In genomic region chr2:1771626-1772280, GRCh38 we compare ENCODE assay signal across 18 cellular contexts. TPM values are rescaled to one million over a fixed set of nuclear protein-coding genes. Genes with fewer than 3 reads are reported as not detected.
A peak's percentile ranks its signal among the peaks of the same experiment; 100 is the strongest.
DNase-seq lines count a peak whose midpoint lies in the region; ATAC-seq, FAIRE-seq and TF ChIP-seq lines count a peak whose summit lies in the region.
"Had no signal": no experiment of that assay in that cellular context is flagged by ENCODE, and none has a peak within 500 bp of the region (broad histone marks: within the 10 kb centered on the region; RNA-seq: fewer than 3 reads in every experiment).

No MANE protein-coding gene starts in this region.

- H2BK15ac ChIP-seq in IMR-90 (ENCODE audit: low read depth, low read length), result peak overlapping the region; percentile 62; the same call in 1 of the 3 replicates

- H3K27ac ChIP-seq in IMR-90 (ENCODE audit: insufficient read depth, low read length) (no peak overlapping the region), endodermal cell (ENCODE audit: low read depth, low read length) (no peak overlapping the region), trophoblast cell (ENCODE audit: low read depth, low read length) (peak overlapping the region; percentile 51), tibial artery (peak overlapping the region; percentile 24 to 59)
- H3K27ac ChIP-seq: C4-2B, GM23248, SJCRH30 had no signal

- H2AK5ac ChIP-seq in IMR-90 (ENCODE audit: low read depth, low read length), result 0 out of 2 replicates have a peak overlapping the region, but pooled peaks have one; percentile 17
- peak overlapping the region; percentile 76 for H2AK5ac ChIP-seq in trophoblast cell (ENCODE audit: low read length)

- DNase-seq in IMR-90 (no peak), endodermal cell (peak; percentile 46), trophoblast cell (no peak), tibial artery (peak in 1 of 2 donors; percentile 28), NCI-H1694 treated with DMSO at 0.1 percent for 48 hours (lab: John Stamatoyannopoulos, UW) (no peak), urothelium cell line (ENCODE audit: low spot score) (no peak)
- DNase-seq: GF-D8; GM23248; NCI-H1417 treated with DMSO at 0.1 percent for 48 hours; NCI-H2029; NCI-H2171 treated with DMSO at 0.1 percent for 48 hours; NCI-H446 treated with DMSO at 0.1 percent for 48 hours; NK-92 treated with Interleukin-12 subunit alpha and Interleukin-12 subunit beta, amount 100 ng/mL, for 24 hours; SJCRH30 had no signal

- no peak for TF ChIP-seq POLR2A in IMR-90 (IDR thresholded peaks at IDR 0.05; ENCODE audit: low read depth, low read length)

- H3K79me2 ChIP-seq in trophoblast cell (ENCODE audit: control insufficient read depth, insufficient read depth, low read length, poor library complexity), result no peaks in the 10 kb centered on the region

- H3K27me3 Mint-ChIP-seq in endodermal cell (ENCODE audit: insufficient read depth), result no peaks in the 10 kb centered on the region

- H3K4me3 ChIP-seq in IMR-90 (ENCODE audit: insufficient read depth, low read depth, low read length) (no peak overlapping the region), endodermal cell (ENCODE audit: low read length) (no peak overlapping the region), trophoblast cell (ENCODE audit: low read depth, low read length) (no peak overlapping the region), tibial artery (no peak overlapping the region)
- H3K4me3 ChIP-seq: GM23248, SJCRH30 had no signal

- H2BK120ac ChIP-seq in IMR-90 (ENCODE audit: low read depth, low read length) (peak overlapping the region; percentile 32; the same call in 1 of the 2 replicates), trophoblast cell (ENCODE audit: insufficient read depth, low read length, poor library complexity) (peak overlapping the region; percentile 84)

- H4K91ac ChIP-seq in IMR-90 (ENCODE audit: insufficient read depth, low read depth, low read length) (peak overlapping the region; percentile 35), trophoblast cell (ENCODE audit: low read depth, low read length) (peak overlapping the region; percentile 87)

- H2BK12ac ChIP-seq in trophoblast cell (ENCODE audit: low read length), result peak overlapping the region; percentile 87

- H3K9ac ChIP-seq in IMR-90 (ENCODE audit: low read depth, low read length) (no peak overlapping the region), endodermal cell (ENCODE audit: extremely low read depth, low read length, poor library complexity, severe bottlenecking) (no peak overlapping the region), trophoblast cell (ENCODE audit: low read length) (no peak overlapping the region)
- H3K9ac ChIP-seq: GM23248 had no signal

- H3K4me1 Mint-ChIP-seq in endodermal cell, result no peaks in the 10 kb centered on the region

- H3K4ac ChIP-seq in IMR-90 (ENCODE audit: low read depth, low read length) (peak overlapping the region; percentile 13; the same call in 1 of the 2 replicates), trophoblast cell (ENCODE audit: low read depth, low read length) (peak overlapping the region; percentile 7)

- no peak overlapping the region for H3K23ac ChIP-seq in IMR-90 (ENCODE audit: low read depth, low read length)
- H3K23ac ChIP-seq in trophoblast cell (ENCODE audit: low read length), result no peak overlapping the region

- H3K14ac ChIP-seq in IMR-90 (replicated peaks; ENCODE audit: low read depth, low read length) (no peak overlapping the region), trophoblast cell (ENCODE audit: low read length) (peak overlapping the region; percentile 35)

- no peak overlapping the region for H4K5ac ChIP-seq in IMR-90 (ENCODE audit: low read depth, low read length)

- dilution Hi-C loops in IMR-90 (cut with HindIII; ENCODE audit: low sequenced_read_pairs, unreplicated experiment), result no loop called here

- H4K20me1 ChIP-seq in IMR-90 (ENCODE audit: insufficient read depth, low read length), result no peaks in the 10 kb centered on the region; the same call in 1 of the 2 replicates

- POLR2A ChIA-PET in IMR-90 (lab: Charles Lee; ENCODE audit: unreplicated experiment), result no interaction called here

- H3K27me3 ChIP-seq in IMR-90 (ENCODE audit: control insufficient read depth, insufficient read depth, low read length) (no peaks in the 10 kb centered on the region; the same call in 1 of the 2 replicates), endodermal cell (ENCODE audit: control insufficient read depth, insufficient read depth, low read length, poor library complexity, severe bottlenecking) (no peaks in the 10 kb centered on the region), trophoblast cell (ENCODE audit: insufficient read depth, low read length) (no peaks in the 10 kb centered on the region), tibial artery (no peaks in the 10 kb centered on the region)

- H2AK9ac ChIP-seq in IMR-90 (replicated peaks; ENCODE audit: low read depth, low read length, poor library complexity), result no peak overlapping the region

- H3K36me3 Mint-ChIP-seq in endodermal cell (ENCODE audit: low read depth), result no peaks in the 10 kb centered on the region

- CTCF ChIA-PET in IMR-90 (lab: Yijun Ruan, JAX), result no interaction called here

- H3K27ac Mint-ChIP-seq in endodermal cell, result no peak overlapping the region

- no peaks in the 10 kb centered on the region for H3K79me1 ChIP-seq in IMR-90 (ENCODE audit: low read depth in 1 of 2, low read length in 2 of 2)
- peaks cover 31% of the 10 kb centered on the region for H3K79me1 ChIP-seq in trophoblast cell (ENCODE audit: low read length)

- H3K4me3 Mint-ChIP-seq in endodermal cell, result no peak overlapping the region

- FAIRE-seq in urothelium cell line (lab: Jason Lieb, UNC), result no peak
- FAIRE-seq: GM12891, GM18507 had no signal

- intact Hi-C loops in IMR-90 (cut with micrococcal nuclease), result no loop called here
- intact Hi-C loops in tibial artery (cut with DNase I; ENCODE audit: low total_unique reads), result no loop called here

- H4K8ac ChIP-seq in IMR-90 (ENCODE audit: low read depth in 2 of 2, low read length in 2 of 2) (no peak overlapping the region), trophoblast cell (ENCODE audit: low read depth, low read length) (peak overlapping the region; percentile 40)

- no peaks in the 10 kb centered on the region for H3K9me3 Mint-ChIP-seq in endodermal cell

- no TSS peak for BruUV-seq in IMR-90 (replicated peaks; lab: Mats Ljungman, UMichigan)

- H3K9me1 ChIP-seq in IMR-90 (ENCODE audit: insufficient read depth, low read length), result no peaks in the 10 kb centered on the region

- H3K4me1 ChIP-seq in IMR-90 (ENCODE audit: control insufficient read depth, insufficient read depth, low read length), result no peaks in the 10 kb centered on the region
- H3K4me1 ChIP-seq in endodermal cell (ENCODE audit: control insufficient read depth, insufficient read depth, low read length), result no peaks in the 10 kb centered on the region
- peaks cover 35 to 39% of the 10 kb centered on the region in 2 experiments for H3K4me1 ChIP-seq in trophoblast cell (ENCODE audit: control insufficient read depth in 1 of 2, insufficient read depth in 2 of 2, low read length in 2 of 2)
- peaks cover 0 to 28% (median 16%) of the 10 kb centered on the region in 4 donors for H3K4me1 ChIP-seq in tibial artery

- H3K18ac ChIP-seq in IMR-90 (ENCODE audit: low read depth, low read length), result no peak overlapping the region
- H3K18ac ChIP-seq in trophoblast cell (ENCODE audit: low read length), result peak overlapping the region; percentile 22

- H2BK20ac ChIP-seq in IMR-90 (ENCODE audit: low read depth, low read length), result peak overlapping the region; percentile 37; the same call in 1 of the 2 replicates

- no peak for TF ChIP-seq RAD21 in IMR-90 (IDR thresholded peaks at IDR 0.05; ENCODE audit: low read length)

- no peak overlapping the region for H2AFZ ChIP-seq in IMR-90 (replicated peaks; ENCODE audit: low read length, poor library complexity)
- no peak overlapping the region for H2AFZ ChIP-seq in trophoblast cell (ENCODE audit: insufficient read depth, low read length, poor library complexity)
- H2AFZ ChIP-seq: GM23248 had no signal

- WGBS in IMR-90 (ENCODE audit: extremely low coverage in 2 of 2, insufficient read length in 1 of 2), 2 experiments, result 100% methylated on average over 1 of the region's 3 CpGs; no CpG with 5 or more reads in 1 of the 2 experiments
- 84 to 94% methylated on average over 3 of the region's 3 CpGs for WGBS in endodermal cell (ENCODE audit: insufficient coverage in 1 of 2, insufficient read length in 1 of 2), 2 experiments
- no CpG with 5 or more reads among the region's 3 CpGs for WGBS in trophoblast cell (ENCODE audit: extremely low coverage, insufficient coverage, insufficient read length)

- no peak overlapping the region for H2BK5ac ChIP-seq in IMR-90 (ENCODE audit: low read depth, low read length, poor library complexity, severe bottlenecking)
- peak overlapping the region; percentile 38 for H2BK5ac ChIP-seq in trophoblast cell (ENCODE audit: low read depth, low read length, poor library complexity)

- in situ Hi-C loops in IMR-90 (cut with MboI; ENCODE audit: low sequenced_read_pairs), result loop anchor here (25.0 kb wide), 1 partner anchor 184 kb away; no protein-coding TSS in a partner anchor

- H3K36me3 ChIP-seq in IMR-90 (ENCODE audit: control insufficient read depth, insufficient read depth, low read length) (no peaks in the 10 kb centered on the region), endodermal cell (ENCODE audit: control insufficient read depth, insufficient read depth, low read length) (no peaks in the 10 kb centered on the region), trophoblast cell (ENCODE audit: control insufficient read depth in 1 of 2, insufficient read depth in 2 of 2, low read length in 2 of 2) (no peaks in the 10 kb centered on the region), tibial artery (no peaks in the 10 kb centered on the region)
- H3K36me3 ChIP-seq: SJCRH30 had no signal

- no peak for TF ChIP-seq CTCF in IMR-90 (conservative IDR thresholded peaks at IDR 0.05; ENCODE audit: low read depth, low read length)
- TF ChIP-seq CTCF in endodermal cell (conservative IDR thresholded peaks at IDR 0.05), result no peak
- TF ChIP-seq CTCF in tibial artery (IDR thresholded peaks at IDR 0.05), result no peak

- H3K9me3 ChIP-seq in IMR-90 (ENCODE audit: control insufficient read depth, insufficient read depth, low read length), result no peaks in the 10 kb centered on the region
- H3K9me3 ChIP-seq in endodermal cell (ENCODE audit: control insufficient read depth, low read length), result no peaks in the 10 kb centered on the region
- H3K9me3 ChIP-seq in trophoblast cell (ENCODE audit: insufficient read depth, low read depth, low read length), result no peaks in the 10 kb centered on the region
- no peaks in the 10 kb centered on the region for H3K9me3 ChIP-seq in tibial artery
- H3K9me3 ChIP-seq: SJCRH30 had no signal

- H4K12ac ChIP-seq in trophoblast cell (ENCODE audit: low read depth, low read length), result no peak overlapping the region

- H3K4me2 ChIP-seq in IMR-90 (ENCODE audit: low read depth, low read length) (no peak overlapping the region), trophoblast cell (ENCODE audit: low read length) (no peak overlapping the region)

- no peak overlapping the region for H3K56ac ChIP-seq in IMR-90 (ENCODE audit: extremely low read depth, insufficient read depth, low read length)

- no peak for ATAC-seq in IMR-90 (ENCODE audit: low read depth)
- ATAC-seq in activated CD4-positive, CD25-positive, alpha-beta regulatory T cell treated with anti-CD3 and anti-CD28 coated beads, Interleukin-2, amount 50 U/mL, for 24 hours, result no peak

RNA-seq across cellular contexts. Expression of gene PXDN, which starts 27.4 kb away (rescaled TPM):
- total RNA-seq in IMR-90 (2012; rRNA removed) (148 and 153 TPM in 2 replicates), endodermal cell (100 to 1,000 TPM; 212 to 247 TPM)
- polyA plus RNA-seq in IMR-90 (2012; rRNA removed), result 268 and 332 TPM in 2 replicates
- polyA plus RNA-seq in IMR-90 (2012; cell fraction: cytosol; rRNA removed), result 300 and 432 TPM in 2 replicates
- 369 and 399 TPM in 2 replicates for polyA plus RNA-seq in IMR-90 (2012; cell fraction: nucleus; rRNA removed; ENCODE audit: low replicate concordance)
- polyA plus RNA-seq in endodermal cell (2013, experiment 1 of 2), result 106 TPM
- polyA plus RNA-seq in endodermal cell (2013, experiment 2 of 2), result 104 TPM
- polyA plus RNA-seq in trophoblast cell (2013), result 194 and 203 TPM in 2 replicates

Comparison
In these comparisons a context has a peak if more than half of its experiments do, and no peak if none do; other contexts are left out.
1. H3K27ac ChIP-seq: peak in trophoblast cell (single experiment) and tibial artery (2 of 2); none in IMR-90 (single experiment) and endodermal cell (single experiment).